ENCODE assay signal across 9 cellular contexts in the genomic region with DNA sequence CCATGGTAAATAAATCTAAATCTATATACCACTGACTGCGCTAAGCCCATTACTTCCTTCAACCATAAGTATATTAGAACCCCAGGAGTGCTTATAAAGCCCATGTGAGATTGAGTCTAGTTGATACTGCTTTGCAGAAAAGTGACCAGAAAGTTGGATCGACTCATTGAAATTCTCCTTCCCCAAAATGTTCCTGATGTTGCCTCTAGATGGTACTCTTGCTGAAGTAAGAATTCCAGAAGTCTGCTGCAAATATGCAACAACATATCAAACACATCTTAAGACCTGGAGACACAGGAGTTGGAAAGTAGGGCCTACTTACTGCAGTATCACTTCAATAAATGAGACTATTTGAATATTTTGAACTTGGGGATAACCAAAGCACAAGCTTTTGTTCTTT.
DNase-seq lines count a peak whose midpoint lies in the region; ATAC-seq and TF ChIP-seq lines count a peak whose summit lies in the region.
"Had no signal": no experiment of that assay in that cellular context is flagged by ENCODE, and none has a peak within 500 bp of the region (broad histone marks: within the 10 kb centered on the region; RNA-seq: fewer than 3 reads in every experiment).

No MANE protein-coding gene starts in this region.

- H3K4me1 Mint-ChIP-seq in activated T-cell treated with anti-CD3 and anti-CD28 coated beads, Interleukin-2, amount 50 U/mL, for 72 hours (ENCODE audit: low read depth): no peaks in the 10 kb centered on the region
- H3K4me1 Mint-ChIP-seq: IgD-negative memory B cell had no signal

- no peak overlapping the region for H3K27ac Mint-ChIP-seq in activated T-cell treated with anti-CD3 and anti-CD28 coated beads, Interleukin-2, amount 50 U/mL, for 72 hours
- H3K27ac Mint-ChIP-seq: effector memory CD8-positive, alpha-beta T cell; IgD-negative memory B cell had no signal

- CTCF ChIA-PET in PC-9 (lab: Charles Lee): no interaction called here

- BruUV-seq in PC-9 (replicated peaks; lab: Mats Ljungman, UMichigan): no TSS peak

- H3F3A ChIP-seq in PC-9 (ENCODE audit: insufficient read depth, low read depth): no peaks in the 10 kb centered on the region

- no peaks in the 10 kb centered on the region for H3K9me3 ChIP-seq in PC-9 (ENCODE audit: insufficient read depth, low read depth)

- POLR2A ChIA-PET in PC-9 (lab: Charles Lee; ENCODE audit: unreplicated experiment): no interaction called here

- no peak overlapping the region for H3K4me2 ChIP-seq in PC-9

- no peaks in the 10 kb centered on the region for H3K36me3 Mint-ChIP-seq in activated T-cell treated with anti-CD3 and anti-CD28 coated beads, Interleukin-2, amount 50 U/mL, for 72 hours (ENCODE audit: insufficient read depth in 2 of 2)
- H3K36me3 Mint-ChIP-seq: IgD-negative memory B cell had no signal

- no peaks in the 10 kb centered on the region for H3K27me3 Mint-ChIP-seq in activated T-cell treated with anti-CD3 and anti-CD28 coated beads, Interleukin-2, amount 50 U/mL, for 72 hours (ENCODE audit: low read depth)
- H3K27me3 Mint-ChIP-seq: effector memory CD8-positive, alpha-beta T cell; IgD-negative memory B cell had no signal

- H4K20me1 ChIP-seq in PC-9 (ENCODE audit: insufficient read depth): no peaks in the 10 kb centered on the region

- H3K9me3 Mint-ChIP-seq in activated T-cell treated with anti-CD3 and anti-CD28 coated beads, Interleukin-2, amount 50 U/mL, for 72 hours: peaks cover 4 to 10% of the 10 kb centered on the region in 2 donors

- H3K9me2 ChIP-seq in PC-9 (ENCODE audit: insufficient read depth): no peaks in the 10 kb centered on the region

- TF ChIP-seq CTCF in PC-9 (conservative IDR thresholded peaks at IDR 0.05) (peak; percentile 63), retinal pigment epithelial cell (conservative IDR thresholded peaks at IDR 0.05; ENCODE audit: low read depth, low read length) (peak; percentile 57)

- no peak overlapping the region for H3K27ac ChIP-seq in PC-9

- no peaks in the 10 kb centered on the region for H3K27me3 ChIP-seq in PC-9 (ENCODE audit: insufficient read depth, low read depth)

- no peak overlapping the region for H2AFZ ChIP-seq in PC-9

- no peaks in the 10 kb centered on the region for H3K79me2 ChIP-seq in PC-9 (ENCODE audit: low read depth)

- no peaks in the 10 kb centered on the region for H3K4me1 ChIP-seq in PC-9 (replicated peaks; ENCODE audit: insufficient read depth)

- no peak overlapping the region for H3K4me3 ChIP-seq in PC-9
- no peak overlapping the region for H3K4me3 ChIP-seq in retinal pigment epithelial cell (ENCODE audit: low read length)

- H3K36me3 ChIP-seq in PC-9 (ENCODE audit: low read depth): no peaks in the 10 kb centered on the region

- no peak overlapping the region for H3K4me3 Mint-ChIP-seq in activated T-cell treated with anti-CD3 and anti-CD28 coated beads, Interleukin-2, amount 50 U/mL, for 72 hours
- H3K4me3 Mint-ChIP-seq: effector memory CD8-positive, alpha-beta T cell; IgD-negative memory B cell had no signal

- intact Hi-C loops in PC-9 (cut with micrococcal nuclease; ENCODE audit: unreplicated experiment): loop anchor here (1.0 to 10.0 kb wide), 4 partner anchors 132 to 435 kb away; no protein-coding TSS in a partner anchor

- no peak for ATAC-seq in GM18861 (IDR thresholded peaks at IDR 0.05; ENCODE audit: unreplicated experiment)
- no peak for ATAC-seq in activated T-cell treated with anti-CD3 and anti-CD28 coated beads, Interleukin-2, amount 50 U/mL, for 72 hours (replicated peaks in 1 of 2)
- ATAC-seq: effector memory CD8-positive, alpha-beta T cell had no signal

- peak; percentile 8 for DNase-seq in GM04503 (ENCODE audit: low read depth)
- no peak for DNase-seq in PC-9
- peak; percentile 8 for DNase-seq in fibroblast of gingiva (ENCODE audit: low read depth)
- DNase-seq in retinal pigment epithelial cell (ENCODE audit: low read depth): no peak
- DNase-seq in activated CD4-positive, alpha-beta T cell treated with anti-CD3 and anti-CD28 coated beads for 4 hours: no peak
- no peak for DNase-seq in activated T-cell treated with anti-CD3 and anti-CD28 coated beads, Interleukin-2, amount 50 U/mL, for 72 hours
- DNase-seq: effector memory CD8-positive, alpha-beta T cell had no signal

Comparison
In these comparisons a context has a peak if more than half of its experiments do, and no peak if none do; other contexts are left out.
1. DNase-seq: peak in GM04503 (single experiment) and fibroblast of gingiva (single experiment); none in PC-9 (0 of 2), retinal pigment epithelial cell (single experiment), activated CD4-positive, alpha-beta T cell treated with anti-CD3 and anti-CD28 coated beads for 4 hours (0 of 2) and activated T-cell treated with anti-CD3 and anti-CD28 coated beads, Interleukin-2, amount 50 U/mL, for 72 hours (0 of 2).